Comparison of ENCODE assay signal across 8 cellular contexts in the genomic region with DNA sequence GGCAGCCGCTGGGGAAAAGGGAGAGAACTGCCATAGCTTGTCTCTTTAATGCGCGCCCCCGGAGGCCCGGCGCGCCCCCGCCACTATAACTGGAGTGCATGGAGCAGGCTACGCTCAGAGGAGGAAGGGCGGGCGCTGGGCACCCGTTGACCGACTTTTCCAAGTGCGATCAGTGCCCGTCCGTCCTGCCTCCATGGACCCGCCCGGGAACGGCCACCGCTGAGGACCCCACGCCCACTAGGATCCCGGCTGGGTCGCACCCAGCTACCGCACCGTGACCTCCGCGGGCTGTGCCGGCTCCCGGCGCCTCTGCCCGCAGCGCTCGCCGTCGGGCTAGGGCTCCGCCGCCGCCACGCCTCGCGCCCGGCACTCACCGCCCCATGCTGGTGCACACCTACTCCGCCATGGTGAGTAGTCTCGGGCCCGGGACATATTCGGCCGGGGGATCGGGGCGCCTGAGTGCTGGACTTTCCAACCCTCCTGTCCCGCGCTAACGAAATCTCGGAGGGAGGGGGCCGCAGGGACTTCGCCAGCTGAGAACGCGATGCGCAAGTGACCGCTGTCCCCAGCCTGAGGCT. TPM values are rescaled to one million over a fixed set of nuclear protein-coding genes. Genes with fewer than 3 reads are reported as not detected.
A peak's percentile ranks its signal among the peaks of the same experiment; 100 is the strongest.
DNase-seq lines count a peak whose midpoint lies in the region; ATAC-seq lines count a peak whose summit lies in the region.

A gene (plus strand): TSS at position 117 of the 578 bp plus-strand sequence. CDS start 264 bp downstream, at position 381.

- peaks cover 40 to 51% of the 10 kb centered on the region in 2 donors for H3K4me1 Mint-ChIP-seq in immature natural killer cell
- H3K4me1 Mint-ChIP-seq in stimulated activated effector memory CD8-positive, alpha-beta T cell treated with anti-CD3 and anti-CD28 coated beads, Interleukin-12 subunit alpha, Interleukin-12 subunit beta, amount 100 ng/mL, for 72 hours = peaks cover 51% of the 10 kb centered on the region

- ATAC-seq in stimulated activated effector memory CD8-positive, alpha-beta T cell treated with anti-CD3 and anti-CD28 coated beads, Interleukin-12 subunit alpha, Interleukin-12 subunit beta, amount 100 ng/mL, for 72 hours = peak; percentile 39
- ATAC-seq in HG02840 (IDR thresholded peaks at IDR 0.05; ENCODE audit: low FRiP score, unreplicated experiment) (no peak), GM21576 (IDR thresholded peaks at IDR 0.05; ENCODE audit: unreplicated experiment) (no peak), HG03139 (IDR thresholded peaks at IDR 0.05; ENCODE audit: unreplicated experiment) (no peak)

- H3K27me3 Mint-ChIP-seq in immature natural killer cell (ENCODE audit: low read depth in 3 of 3) = peaks cover 5 to 12% (median 7%) of the 10 kb centered on the region in 3 donors

- no peaks in the 10 kb centered on the region for H3K9me3 Mint-ChIP-seq in immature natural killer cell
- H3K9me3 Mint-ChIP-seq in stimulated activated effector memory CD8-positive, alpha-beta T cell treated with anti-CD3 and anti-CD28 coated beads, Interleukin-12 subunit alpha, Interleukin-12 subunit beta, amount 100 ng/mL, for 72 hours = no peaks in the 10 kb centered on the region

- H3K4me3 Mint-ChIP-seq in immature natural killer cell = peak within 1 kb of the TSS; percentile 47 to 74 (median 68)
- H3K4me3 Mint-ChIP-seq in stimulated activated effector memory CD8-positive, alpha-beta T cell treated with anti-CD3 and anti-CD28 coated beads, Interleukin-12 subunit alpha, Interleukin-12 subunit beta, amount 100 ng/mL, for 72 hours = peak within 1 kb of the TSS; percentile 33

- DNase-seq in Ammon's horn (ENCODE audit: low spot score) (peak; percentile 54), MV-4-11 (lab: John Stamatoyannopoulos, UW) (peak; percentile 9), cerebellar cortex (ENCODE audit: low spot score) (peak; percentile 41), immature natural killer cell (peak; percentile 17 to 45 (median 30))
- no peak for DNase-seq in stimulated activated effector memory CD8-positive, alpha-beta T cell treated with anti-CD3 and anti-CD28 coated beads, Interleukin-12 subunit alpha, Interleukin-12 subunit beta, amount 100 ng/mL, for 72 hours (ENCODE audit: low spot score in 2 of 2)

- H3K27ac Mint-ChIP-seq in immature natural killer cell = peak within 1 kb of the TSS in 1 of 6 donors; percentile 70
- no peak within 1 kb of the TSS for H3K27ac Mint-ChIP-seq in stimulated activated effector memory CD8-positive, alpha-beta T cell treated with anti-CD3 and anti-CD28 coated beads, Interleukin-12 subunit alpha, Interleukin-12 subunit beta, amount 100 ng/mL, for 72 hours

- peaks cover 0 to 17% (median 8%) of the 10 kb centered on the region in 3 donors for H3K36me3 Mint-ChIP-seq in immature natural killer cell
- H3K36me3 Mint-ChIP-seq in stimulated activated effector memory CD8-positive, alpha-beta T cell treated with anti-CD3 and anti-CD28 coated beads, Interleukin-12 subunit alpha, Interleukin-12 subunit beta, amount 100 ng/mL, for 72 hours = peaks cover 7% of the 10 kb centered on the region

RNA-seq across cellular contexts. Expression of the gene that starts here (rescaled TPM):
- 1 to 10 TPM in 2 of 3 donors, not detected in 1; 1.3 to 1.8 TPM for polyA plus RNA-seq in immature natural killer cell

Comparison
In these comparisons a context has a peak if more than half of its experiments do, and no peak if none do; other contexts are left out.
1. DNase-seq: peak in Ammon's horn (single experiment), MV-4-11 (single experiment), cerebellar cortex (single experiment) and immature natural killer cell (3 of 3); none in stimulated activated effector memory CD8-positive, alpha-beta T cell treated with anti-CD3 and anti-CD28 coated beads, Interleukin-12 subunit alpha, Interleukin-12 subunit beta, amount 100 ng/mL, for 72 hours (0 of 2).